Comparison of ENCODE assay signal across 17 cellular contexts in the genomic region with DNA sequence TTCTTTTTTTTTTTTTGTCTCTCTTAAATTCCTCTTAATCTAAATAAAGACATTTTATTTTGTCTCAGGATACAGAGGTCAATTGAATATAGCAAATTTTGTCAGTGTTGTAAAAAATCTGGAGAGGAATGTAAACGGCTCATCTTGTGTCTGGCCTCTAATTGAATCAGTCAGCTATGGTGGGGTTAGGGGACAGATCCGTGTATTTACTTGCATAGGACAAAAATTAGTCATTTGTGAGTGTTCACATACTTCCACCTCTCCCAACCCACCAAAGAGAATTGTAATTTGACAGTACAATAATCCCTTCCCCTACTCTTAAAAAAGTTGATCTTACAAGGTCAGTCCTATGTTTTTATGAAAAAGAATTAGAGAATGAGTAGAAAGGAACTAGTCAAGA.
"Had no signal": no experiment of that assay in that cellular context is flagged by ENCODE, and none has a peak within 500 bp of the region (broad histone marks: within the 10 kb centered on the region; RNA-seq: fewer than 3 reads in every experiment).

No MANE protein-coding gene starts in this region.

- H3K4me1 Mint-ChIP-seq: activated CD4-positive, alpha-beta T cell treated with anti-CD3 and anti-CD28 coated beads, Interleukin-2, amount 10 ng/mL, durations not matched to agents 7 days and 5 days; memory B cell; nephron progenitor cell had no signal

- H3K36me3 ChIP-seq: esophagus squamous epithelium, heart right ventricle, left ventricle myocardium inferior had no signal

- H3K27me3 ChIP-seq: esophagus squamous epithelium, foreskin keratinocyte, heart right ventricle, testis had no signal

- H3K36me3 Mint-ChIP-seq: activated naive CD4-positive, alpha-beta T cell treated with anti-CD3 and anti-CD28 coated beads, Interleukin-2, amount 50 U/mL, for 72 hours; memory B cell had no signal

- H3K4me3 ChIP-seq: esophagus squamous epithelium, heart right ventricle, left ventricle myocardium inferior, psoas muscle, testis had no signal

- ATAC-seq: activated naive CD4-positive, alpha-beta T cell treated with anti-CD3 and anti-CD28 coated beads, Interleukin-2, amount 50 U/mL, for 72 hours; psoas muscle; sciatic nerve; T-helper 17 cell had no signal

- H3K4me1 ChIP-seq: esophagus squamous epithelium, psoas muscle, testis had no signal

- H3K4me3 Mint-ChIP-seq: activated CD4-positive, alpha-beta T cell treated with anti-CD3 and anti-CD28 coated beads, Interleukin-2, amount 10 ng/mL, durations not matched to agents 7 days and 5 days; memory B cell; nephron progenitor cell; stimulated activated naive CD8-positive, alpha-beta T cell treated with anti-CD3 and anti-CD28 coated beads, Interleukin-15, Interleukin-2, amounts not matched to agents 100 ng/mL and 50 ng/mL, for 24 hours; T-helper 17 cell had no signal

- H3K9me3 ChIP-seq: esophagus squamous epithelium, heart right ventricle, left ventricle myocardium inferior, psoas muscle, testis had no signal

- H3K27ac ChIP-seq: esophagus squamous epithelium, foreskin keratinocyte, heart right ventricle, left ventricle myocardium inferior, psoas muscle, testis had no signal

- H3K27ac Mint-ChIP-seq: activated CD4-positive, alpha-beta T cell treated with anti-CD3 and anti-CD28 coated beads, Interleukin-2, amount 10 ng/mL, durations not matched to agents 7 days and 5 days; activated naive CD4-positive, alpha-beta T cell treated with anti-CD3 and anti-CD28 coated beads, Interleukin-2, amount 50 U/mL, for 72 hours; memory B cell; nephron progenitor cell; stimulated activated naive CD8-positive, alpha-beta T cell treated with anti-CD3 and anti-CD28 coated beads, Interleukin-15, Interleukin-2, amounts not matched to agents 100 ng/mL and 50 ng/mL, for 24 hours; T-helper 17 cell had no signal

- DNase-seq: activated CD4-positive, alpha-beta T cell treated with anti-CD3 and anti-CD28 coated beads, Interleukin-2, amount 10 ng/mL, durations not matched to agents 7 days and 5 days; activated CD4-positive, CD25-positive, alpha-beta regulatory T cell; activated T-cell treated with anti-CD3 and anti-CD28 coated beads for 4 hours; amniotic stem cell; esophagus squamous epithelium; heart right ventricle; left ventricle myocardium inferior; nephron progenitor cell; psoas muscle; stimulated activated CD4-positive, alpha-beta T cell treated with anti-CD3 and anti-CD28 coated beads, Interleukin-4, amount 100 ng/mL, for 24 hours; T-helper 17 cell; testis had no signal

- H3K9me3 Mint-ChIP-seq: activated CD4-positive, alpha-beta T cell treated with anti-CD3 and anti-CD28 coated beads, Interleukin-2, amount 10 ng/mL, durations not matched to agents 7 days and 5 days; activated naive CD4-positive, alpha-beta T cell treated with anti-CD3 and anti-CD28 coated beads, Interleukin-2, amount 50 U/mL, for 72 hours; memory B cell; nephron progenitor cell; stimulated activated naive CD8-positive, alpha-beta T cell treated with anti-CD3 and anti-CD28 coated beads, Interleukin-15, Interleukin-2, amounts not matched to agents 100 ng/mL and 50 ng/mL, for 24 hours had no signal
